In the genomic region with DNA sequence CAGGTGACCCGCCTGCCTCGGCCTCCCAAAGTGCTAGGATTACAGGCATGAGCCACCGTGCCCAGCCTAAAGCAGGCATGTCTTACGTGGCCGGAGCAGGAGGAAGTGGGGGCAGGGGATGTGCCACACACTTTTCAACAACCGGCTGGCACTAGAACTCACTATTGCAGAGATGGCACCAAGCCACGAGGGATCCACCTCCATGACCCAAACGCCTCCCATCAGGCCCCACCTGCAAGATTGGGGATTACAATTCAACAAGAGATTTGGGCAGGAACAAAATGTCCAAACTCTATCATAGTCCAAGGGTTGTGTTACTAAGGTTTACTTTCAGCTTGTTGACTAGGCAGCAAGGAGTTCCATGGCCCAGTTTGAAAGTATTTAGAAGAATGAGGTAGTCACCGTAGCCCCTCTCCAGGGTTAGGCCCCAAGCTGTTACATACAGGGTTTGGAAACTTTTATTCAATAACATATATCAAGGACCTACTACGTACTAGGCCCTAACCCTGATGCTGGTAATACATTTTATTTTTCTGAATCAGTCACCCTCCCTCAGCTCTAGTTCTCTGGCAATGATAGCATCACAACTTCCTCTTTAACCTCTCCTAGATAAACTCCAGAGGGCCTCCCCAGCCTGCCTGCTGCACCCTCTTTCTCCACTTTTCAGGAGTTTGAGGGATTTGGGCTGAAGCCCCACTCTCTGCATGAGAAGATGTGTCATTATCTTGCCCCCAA, we compare ENCODE assay signal across 1 cellular context.
TF ChIP-seq lines count a peak whose summit lies in the region.

No MANE protein-coding gene starts in this region.

TF ChIP-seq in HepG2, 621 proteins besides CTCF, POLR2A, EP300 and RAD21 (continued from another document):
- TF ChIP-seq TCF12 (IDR thresholded peaks at IDR 0.05) (no peak), TCF12 (CRISPR knock-in tag; IDR thresholded peaks at IDR 0.05) (no peak), ZBTB42 (CRISPR knock-in tag; IDR thresholded peaks at IDR 0.05) (no peak), DPF2 (CRISPR knock-in tag; IDR thresholded peaks at IDR 0.05; ENCODE audit: borderline replicate concordance, low read depth) (peak; percentile 7; the same call in 1 of the 2 replicates), ZKSCAN1 (IDR thresholded peaks at IDR 0.05; ENCODE audit: low read length) (peak; percentile 47; the same call in 1 of the 2 replicates)
- TF ChIP-seq, protein P1, sequence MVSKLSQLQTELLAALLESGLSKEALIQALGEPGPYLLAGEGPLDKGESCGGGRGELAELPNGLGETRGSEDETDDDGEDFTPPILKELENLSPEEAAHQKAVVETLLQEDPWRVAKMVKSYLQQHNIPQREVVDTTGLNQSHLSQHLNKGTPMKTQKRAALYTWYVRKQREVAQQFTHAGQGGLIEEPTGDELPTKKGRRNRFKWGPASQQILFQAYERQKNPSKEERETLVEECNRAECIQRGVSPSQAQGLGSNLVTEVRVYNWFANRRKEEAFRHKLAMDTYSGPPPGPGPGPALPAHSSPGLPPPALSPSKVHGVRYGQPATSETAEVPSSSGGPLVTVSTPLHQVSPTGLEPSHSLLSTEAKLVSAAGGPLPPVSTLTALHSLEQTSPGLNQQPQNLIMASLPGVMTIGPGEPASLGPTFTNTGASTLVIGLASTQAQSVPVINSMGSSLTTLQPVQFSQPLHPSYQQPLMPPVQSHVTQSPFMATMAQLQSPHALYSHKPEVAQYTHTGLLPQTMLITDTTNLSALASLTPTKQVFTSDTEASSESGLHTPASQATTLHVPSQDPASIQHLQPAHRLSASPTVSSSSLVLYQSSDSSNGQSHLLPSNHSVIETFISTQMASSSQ (IDR thresholded peaks at IDR 0.05; ENCODE audit: low read depth), result 0 out of 2 replicates have a peak, but pooled peaks have one; percentile 29
- TF ChIP-seq, protein P1 (CRISPR knock-in tag; IDR thresholded peaks at IDR 0.05; ENCODE audit: borderline replicate concordance), result no peak
- TF ChIP-seq, protein P2, sequence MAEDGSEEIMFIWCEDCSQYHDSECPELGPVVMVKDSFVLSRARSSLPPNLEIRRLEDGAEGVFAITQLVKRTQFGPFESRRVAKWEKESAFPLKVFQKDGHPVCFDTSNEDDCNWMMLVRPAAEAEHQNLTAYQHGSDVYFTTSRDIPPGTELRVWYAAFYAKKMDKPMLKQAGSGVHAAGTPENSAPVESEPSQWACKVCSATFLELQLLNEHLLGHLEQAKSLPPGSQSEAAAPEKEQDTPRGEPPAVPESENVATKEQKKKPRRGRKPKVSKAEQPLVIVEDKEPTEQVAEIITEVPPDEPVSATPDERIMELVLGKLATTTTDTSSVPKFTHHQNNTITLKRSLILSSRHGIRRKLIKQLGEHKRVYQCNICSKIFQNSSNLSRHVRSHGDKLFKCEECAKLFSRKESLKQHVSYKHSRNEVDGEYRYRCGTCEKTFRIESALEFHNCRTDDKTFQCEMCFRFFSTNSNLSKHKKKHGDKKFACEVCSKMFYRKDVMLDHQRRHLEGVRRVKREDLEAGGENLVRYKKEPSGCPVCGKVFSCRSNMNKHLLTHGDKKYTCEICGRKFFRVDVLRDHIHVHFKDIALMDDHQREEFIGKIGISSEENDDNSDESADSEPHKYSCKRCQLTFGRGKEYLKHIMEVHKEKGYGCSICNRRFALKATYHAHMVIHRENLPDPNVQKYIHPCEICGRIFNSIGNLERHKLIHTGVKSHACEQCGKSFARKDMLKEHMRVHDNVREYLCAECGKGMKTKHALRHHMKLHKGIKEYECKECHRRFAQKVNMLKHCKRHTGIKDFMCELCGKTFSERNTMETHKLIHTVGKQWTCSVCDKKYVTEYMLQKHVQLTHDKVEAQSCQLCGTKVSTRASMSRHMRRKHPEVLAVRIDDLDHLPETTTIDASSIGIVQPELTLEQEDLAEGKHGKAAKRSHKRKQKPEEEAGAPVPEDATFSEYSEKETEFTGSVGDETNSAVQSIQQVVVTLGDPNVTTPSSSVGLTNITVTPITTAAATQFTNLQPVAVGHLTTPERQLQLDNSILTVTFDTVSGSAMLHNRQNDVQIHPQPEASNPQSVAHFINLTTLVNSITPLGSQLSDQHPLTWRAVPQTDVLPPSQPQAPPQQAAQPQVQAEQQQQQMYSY (CRISPR knock-in tag; IDR thresholded peaks at IDR 0.05), result no peak
- TF ChIP-seq, protein P3, sequence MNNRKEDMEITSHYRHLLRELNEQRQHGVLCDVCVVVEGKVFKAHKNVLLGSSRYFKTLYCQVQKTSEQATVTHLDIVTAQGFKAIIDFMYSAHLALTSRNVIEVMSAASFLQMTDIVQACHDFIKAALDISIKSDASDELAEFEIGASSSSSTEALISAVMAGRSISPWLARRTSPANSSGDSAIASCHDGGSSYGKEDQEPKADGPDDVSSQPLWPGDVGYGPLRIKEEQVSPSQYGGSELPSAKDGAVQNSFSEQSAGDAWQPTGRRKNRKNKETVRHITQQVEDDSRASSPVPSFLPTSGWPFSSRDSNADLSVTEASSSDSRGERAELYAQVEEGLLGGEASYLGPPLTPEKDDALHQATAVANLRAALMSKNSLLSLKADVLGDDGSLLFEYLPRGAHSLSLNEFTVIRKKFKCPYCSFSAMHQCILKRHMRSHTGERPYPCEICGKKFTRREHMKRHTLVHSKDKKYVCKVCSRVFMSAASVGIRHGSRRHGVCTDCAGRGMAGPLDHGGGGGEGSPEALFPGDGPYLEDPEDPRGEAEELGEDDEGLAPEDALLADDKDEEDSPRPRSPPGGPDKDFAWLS (CRISPR knock-in tag; IDR thresholded peaks at IDR 0.05; ENCODE audit: borderline replicate concordance), result no peak
